In genomic region chr13:97339989-97340361, GRCh38 we compare ENCODE assay signal across 10 cellular contexts.
DNase-seq lines count a peak whose midpoint lies in the region; ATAC-seq, FAIRE-seq and TF ChIP-seq lines count a peak whose summit lies in the region.
"Had no signal": no experiment of that assay in that cellular context is flagged by ENCODE, and none has a peak within 500 bp of the region (broad histone marks: within the 10 kb centered on the region; RNA-seq: fewer than 3 reads in every experiment).

No MANE protein-coding gene starts in this region.

- no peak for TF ChIP-seq EP300 in A549 (IDR thresholded peaks at IDR 0.05)

- H3K36me3 ChIP-seq in adrenal gland (replicated peaks in 1 of 2) (peaks cover 0 to 32% of the 10 kb centered on the region in 2 donors), muscle layer of duodenum (ENCODE audit: control insufficient read depth in 1 of 2, insufficient read depth in 2 of 2, low read length in 2 of 2) (peaks cover 0 to 19% of the 10 kb centered on the region in 2 donors), MG63 (peaks cover 77% of the 10 kb centered on the region)

- CTCF ChIA-PET in A549 (lab: Yijun Ruan, JAX) (no interaction called here), WTC11 (lab: Charles Lee) (no interaction called here)

- H3K4me1 ChIP-seq in A549 (peaks cover 46% of the 10 kb centered on the region), adrenal gland (replicated peaks in 1 of 2) (peaks cover 16 to 59% of the 10 kb centered on the region in 2 donors), muscle layer of duodenum (ENCODE audit: control insufficient read depth in 1 of 2, insufficient read depth in 2 of 2, low read length in 2 of 2) (peaks cover 8 to 48% of the 10 kb centered on the region in 2 donors)

- 89% methylated on average over 6 of the region's 6 CpGs for WGBS in A549 (ENCODE audit: missing lambda C conversion rate)
- 68 to 76% (median 71%) methylated on average over 6 of the region's 6 CpGs for WGBS in adrenal gland, 4 donors

- no peak for TF ChIP-seq POLR2A in A549 (IDR thresholded peaks at IDR 0.05; ENCODE audit: low read length)
- no peak for TF ChIP-seq POLR2A in adrenal gland (IDR thresholded peaks at IDR 0.05)
- no peak for TF ChIP-seq POLR2A in GM18505 (IDR thresholded peaks at IDR 0.05; ENCODE audit: borderline replicate concordance, extremely low read depth, insufficient read depth, insufficient read length)

- H3K4me3 ChIP-seq in A549 (no peak overlapping the region), adrenal gland (no peak overlapping the region), muscle layer of duodenum (ENCODE audit: low read depth in 1 of 2, low read length in 2 of 2) (peak overlapping the region in 1 of 2 donors; percentile 24), MG63 (no peak overlapping the region)

- intact Hi-C loops in adrenal gland (cut with DNase I): loop anchor here (5.0 to 10.0 kb wide), 2 partner anchors 75 to 228 kb away; no protein-coding TSS in a partner anchor

- no peak for FAIRE-seq in A549 (lab: Jason Lieb, UNC)

- no peaks in the 10 kb centered on the region for H3K4me1 Mint-ChIP-seq in WTC11

- POLR2A ChIA-PET in A549 (lab: Yijun Ruan, JAX) (no interaction called here), WTC11 (lab: Charles Lee) (no interaction called here)

- no peak overlapping the region for H3K4me2 ChIP-seq in A549

- peak overlapping the region; percentile 12 to 84; a peak in 4 of 6 replicates for H3K27ac ChIP-seq in A549
- H3K27ac ChIP-seq in adrenal gland: peak overlapping the region in 3 of 5 donors; percentile 17 to 74 (median 73)
- H3K27ac ChIP-seq in muscle layer of duodenum (ENCODE audit: low read length): peak overlapping the region; percentile 86
- H3K27ac ChIP-seq: HL-60 had no signal

- TF ChIP-seq CTCF in A549 (IDR thresholded peaks at IDR 0.05): no peak
- TF ChIP-seq CTCF in adrenal gland (IDR thresholded peaks at IDR 0.05): no peak
- no peak for TF ChIP-seq CTCF in WTC11 (IDR thresholded peaks at IDR 0.05)

- no peak overlapping the region for H3K27ac Mint-ChIP-seq in WTC11

- no peak for TF ChIP-seq RAD21 in A549 (conservative IDR thresholded peaks at IDR 0.05 in 1 of 2, IDR thresholded peaks at IDR 0.05 in 1 of 2)

- H3K27me3 ChIP-seq in adrenal gland: no peaks in the 10 kb centered on the region
- H3K27me3 ChIP-seq in muscle layer of duodenum (ENCODE audit: low read depth, low read length): no peaks in the 10 kb centered on the region
- H3K27me3 ChIP-seq in MG63: no peaks in the 10 kb centered on the region

- H3K9me3 ChIP-seq in A549 (no peaks in the 10 kb centered on the region), adrenal gland (replicated peaks in 1 of 3) (no peaks in the 10 kb centered on the region), muscle layer of duodenum (ENCODE audit: control insufficient read depth in 1 of 2, low read length in 2 of 2) (no peaks in the 10 kb centered on the region), MG63 (no peaks in the 10 kb centered on the region)

- ATAC-seq in A549: no peak
- peak; percentile 14 for ATAC-seq in GM21737 (IDR thresholded peaks at IDR 0.05; ENCODE audit: unreplicated experiment)
- ATAC-seq in GM18505 (IDR thresholded peaks at IDR 0.05; ENCODE audit: unreplicated experiment): no peak
- no peak for ATAC-seq in WTC11

- H3K4me3 Mint-ChIP-seq in WTC11: no peak overlapping the region

- no peaks in the 10 kb centered on the region for H3K36me3 Mint-ChIP-seq in WTC11

- DNase-seq in A549 (ENCODE audit: low read depth in 1 of 2, low spot score in 1 of 2): no peak
- DNase-seq in adrenal gland: no peak
- DNase-seq in CD1c-positive myeloid dendritic cell (ENCODE audit: extremely low spot score): no peak
- no peak for DNase-seq in MG63
- DNase-seq in WTC11 (ENCODE audit: low spot score): no peak
- DNase-seq: stimulated activated CD4-positive, alpha-beta T cell treated with anti-CD3 and anti-CD28 coated beads, Interleukin-4, amount 100 ng/mL, for 1 hour had no signal

- H3K27me3 Mint-ChIP-seq in WTC11 (ENCODE audit: low read depth): no peaks in the 10 kb centered on the region

- no peaks in the 10 kb centered on the region for H3K9me3 Mint-ChIP-seq in WTC11

TF ChIP-seq in A549, 52 proteins besides CTCF, POLR2A, EP300 and RAD21 (continues in another document):
- TF ChIP-seq REST (IDR thresholded peaks at IDR 0.05) (no peak), KDM5A (IDR thresholded peaks at IDR 0.05) (no peak), NPAS2 (CRISPR knock-in tag; IDR thresholded peaks at IDR 0.05; ENCODE audit: borderline replicate concordance) (no peak), E2F6 (IDR thresholded peaks at IDR 0.05; ENCODE audit: borderline replicate concordance, low read depth) (no peak), JUNB (IDR thresholded peaks at IDR 0.05) (no peak), CHD2 (IDR thresholded peaks at IDR 0.05; ENCODE audit: low read length, partially characterized antibody) (no peak), ESRRA (IDR thresholded peaks at IDR 0.05; ENCODE audit: borderline replicate concordance, low read length) (no peak)

TF ChIP-seq in WTC11, 78 proteins besides CTCF, POLR2A, EP300 and RAD21 (continues in another document):
- no peak for TF ChIP-seq USF2 (CRISPR knock-in tag; IDR thresholded peaks at IDR 0.05)
- TF ChIP-seq NFATC4 (CRISPR knock-in tag; IDR thresholded peaks at IDR 0.05): no peak
- TF ChIP-seq MXD4 (CRISPR knock-in tag; IDR thresholded peaks at IDR 0.05; ENCODE audit: borderline replicate concordance): no peak
- TF ChIP-seq IRF1 (CRISPR knock-in tag; IDR thresholded peaks at IDR 0.05): no peak
- TF ChIP-seq AR (CRISPR knock-in tag; IDR thresholded peaks at IDR 0.05): no peak
- no peak for TF ChIP-seq ZNF232 (CRISPR knock-in tag; IDR thresholded peaks at IDR 0.05)
- no peak for TF ChIP-seq E2F5 (CRISPR knock-in tag; IDR thresholded peaks at IDR 0.05)
- TF ChIP-seq E2F4 (CRISPR knock-in tag; IDR thresholded peaks at IDR 0.05; ENCODE audit: borderline replicate concordance, low read depth): no peak
